In genomic region chr11:76615950-76616349, GRCh38 we compare ENCODE assay signal across 1 cellular context.
TF ChIP-seq lines count a peak whose summit lies in the region.

No MANE protein-coding gene starts in this region.

TF ChIP-seq in H1, 55 proteins besides CTCF, POLR2A, EP300 and RAD21:
- TF ChIP-seq CEBPB (IDR thresholded peaks at IDR 0.05; ENCODE audit: low read depth, low read length), result no peak
- no peak for TF ChIP-seq SRF (IDR thresholded peaks at IDR 0.05; ENCODE audit: low read depth, low read length)
- TF ChIP-seq, protein P1, sequence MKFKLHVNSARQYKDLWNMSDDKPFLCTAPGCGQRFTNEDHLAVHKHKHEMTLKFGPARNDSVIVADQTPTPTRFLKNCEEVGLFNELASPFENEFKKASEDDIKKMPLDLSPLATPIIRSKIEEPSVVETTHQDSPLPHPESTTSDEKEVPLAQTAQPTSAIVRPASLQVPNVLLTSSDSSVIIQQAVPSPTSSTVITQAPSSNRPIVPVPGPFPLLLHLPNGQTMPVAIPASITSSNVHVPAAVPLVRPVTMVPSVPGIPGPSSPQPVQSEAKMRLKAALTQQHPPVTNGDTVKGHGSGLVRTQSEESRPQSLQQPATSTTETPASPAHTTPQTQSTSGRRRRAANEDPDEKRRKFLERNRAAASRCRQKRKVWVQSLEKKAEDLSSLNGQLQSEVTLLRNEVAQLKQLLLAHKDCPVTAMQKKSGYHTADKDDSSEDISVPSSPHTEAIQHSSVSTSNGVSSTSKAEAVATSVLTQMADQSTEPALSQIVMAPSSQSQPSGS (IDR thresholded peaks at IDR 0.05; ENCODE audit: low read length), result no peak
- TF ChIP-seq FOSL1 (IDR thresholded peaks at IDR 0.05; ENCODE audit: insufficient read depth, low read depth, low read length), result no peak
- TF ChIP-seq, protein P2, sequence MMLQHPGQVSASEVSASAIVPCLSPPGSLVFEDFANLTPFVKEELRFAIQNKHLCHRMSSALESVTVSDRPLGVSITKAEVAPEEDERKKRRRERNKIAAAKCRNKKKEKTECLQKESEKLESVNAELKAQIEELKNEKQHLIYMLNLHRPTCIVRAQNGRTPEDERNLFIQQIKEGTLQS (IDR thresholded peaks at IDR 0.05; ENCODE audit: insufficient read depth, low read depth, low read length), result no peak
- TF ChIP-seq CBX5 (IDR thresholded peaks at IDR 0.05; ENCODE audit: low read depth, low read length), result no peak
- TF ChIP-seq NANOG (IDR thresholded peaks at IDR 0.05; ENCODE audit: insufficient read depth, low read depth, low read length, poor library complexity, severe bottlenecking), result no peak
- TF ChIP-seq SIX5 (IDR thresholded peaks at IDR 0.05; ENCODE audit: low read depth, low read length), result no peak
- TF ChIP-seq PHF8 (conservative IDR thresholded peaks at IDR 0.05; ENCODE audit: low read depth, low read length), result no peak
- no peak for TF ChIP-seq JUND (IDR thresholded peaks at IDR 0.05; ENCODE audit: low read length)
- TF ChIP-seq RBBP5 (IDR thresholded peaks at IDR 0.05; ENCODE audit: borderline replicate concordance, low read depth, low read length), result no peak
- no peak for TF ChIP-seq KDM4A (IDR thresholded peaks at IDR 0.05; ENCODE audit: low read depth, low read length, severe bottlenecking)
- TF ChIP-seq TAF1 (IDR thresholded peaks at IDR 0.05; ENCODE audit: low read depth, low read length), result no peak
- no peak for TF ChIP-seq MAFK (IDR thresholded peaks at IDR 0.05; ENCODE audit: low read depth, low read length)
- no peak for TF ChIP-seq JUN (IDR thresholded peaks at IDR 0.05; ENCODE audit: low read depth, low read length)
- no peak for TF ChIP-seq TEAD4 (IDR thresholded peaks at IDR 0.05; ENCODE audit: low read depth, low read length)
- no peak for TF ChIP-seq KDM1A (IDR thresholded peaks at IDR 0.05; ENCODE audit: borderline replicate concordance, low read length)
